Comparison of ENCODE assay signal across 8 cellular contexts in the genomic region with DNA sequence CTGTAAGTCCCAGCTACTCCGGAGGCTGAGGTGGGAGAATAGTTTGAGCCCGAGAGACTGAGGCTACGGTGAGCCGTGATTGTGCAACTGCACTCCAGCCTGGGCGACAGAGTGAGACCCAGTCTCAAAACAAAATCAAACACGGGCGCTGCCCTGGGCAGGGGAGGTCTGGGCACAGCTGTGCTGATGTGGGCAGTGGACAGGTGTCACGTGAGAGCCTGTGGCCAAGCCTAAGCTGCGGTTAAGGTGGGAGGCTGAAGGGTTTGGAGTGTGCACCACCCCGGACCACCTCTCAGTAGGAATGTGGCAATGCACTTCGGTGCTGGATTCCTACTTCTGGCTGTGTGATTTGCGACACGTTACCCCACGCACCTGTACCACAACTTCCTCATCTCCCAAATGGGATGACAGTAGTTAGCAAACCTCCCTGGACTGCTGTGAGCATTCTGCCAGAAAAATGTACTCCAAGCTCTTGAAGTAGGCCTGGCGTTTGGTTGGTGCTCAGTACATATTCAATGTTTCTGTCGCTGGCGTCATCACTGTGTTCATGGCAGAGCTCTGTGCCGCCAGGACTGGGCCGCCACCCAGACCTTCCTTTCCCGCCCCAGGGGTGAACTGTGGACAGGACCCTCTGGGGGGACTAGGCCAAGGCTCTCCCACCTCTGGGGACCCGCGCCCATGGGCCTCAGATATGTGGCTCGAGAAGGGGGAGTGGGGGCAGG. TPM values are rescaled to one million over a fixed set of nuclear protein-coding genes. Genes with fewer than 3 reads are reported as not detected.
DNase-seq lines count a peak whose midpoint lies in the region; ATAC-seq and TF ChIP-seq lines count a peak whose summit lies in the region.

No MANE protein-coding gene starts in this region.

- H3K36me3 ChIP-seq in Peyer's patch (no peaks in the 10 kb centered on the region), prostate gland (no peaks in the 10 kb centered on the region)

- TF ChIP-seq POLR2A in Peyer's patch (IDR thresholded peaks at IDR 0.05) (no peak), prostate gland (IDR thresholded peaks at IDR 0.05) (no peak)

- peak overlapping the region; percentile 78 to 81 (median 79) for H3K4me3 ChIP-seq in Peyer's patch
- H3K4me3 ChIP-seq in fibroblast of pulmonary artery (replicated peaks; ENCODE audit: low read depth, low read length) = peak overlapping the region; percentile 83
- peak overlapping the region; percentile 62 to 91 for H3K4me3 ChIP-seq in prostate gland

- TF ChIP-seq CTCF in GM10266 (IDR thresholded peaks at IDR 0.05; ENCODE audit: control insufficient read depth, insufficient read depth, low read depth, missing control alignments) (no peak), Peyer's patch (IDR thresholded peaks at IDR 0.05) (no peak), fibroblast of pulmonary artery (IDR thresholded peaks at IDR 0.05; ENCODE audit: low read length, missing control alignments) (no peak), prostate gland (IDR thresholded peaks at IDR 0.05) (no peak)

- peak; percentile 12 for DNase-seq in GM10266 (ENCODE audit: extremely low spot score)
- no peak for DNase-seq in Peyer's patch
- DNase-seq in fibroblast of pulmonary artery (ENCODE audit: low read depth) = no peak
- DNase-seq in prostate gland (ENCODE audit: low spot score) = no peak
- no peak for DNase-seq in LoVo (ENCODE audit: low spot score)
- no peak for DNase-seq in dermis blood vessel endothelial cell

- no peaks in the 10 kb centered on the region for H3K9me3 ChIP-seq in Peyer's patch
- H3K9me3 ChIP-seq in prostate gland = no peaks in the 10 kb centered on the region

- 91% methylated on average over 23 of the region's 23 CpGs for WGBS in prostate gland

- peaks cover 0 to 15% (median 8%) of the 10 kb centered on the region in 4 donors for H3K4me1 ChIP-seq in Peyer's patch
- peaks cover 10% of the 10 kb centered on the region for H3K4me1 ChIP-seq in prostate gland (replicated peaks)

- H3K27ac ChIP-seq in Peyer's patch (peak overlapping the region; percentile 63 to 83 (median 70)), prostate gland (peak overlapping the region; percentile 60 to 73)

- ATAC-seq in HG02840 (IDR thresholded peaks at IDR 0.05; ENCODE audit: low FRiP score, unreplicated experiment) (no peak), HG02798 (IDR thresholded peaks at IDR 0.05; ENCODE audit: poor library complexity, unreplicated experiment) (no peak)

- intact Hi-C loops in prostate gland (cut with DNase I) = no loop called here

- H3K27me3 ChIP-seq in Peyer's patch (no peaks in the 10 kb centered on the region), prostate gland (replicated peaks; ENCODE audit: insufficient read depth) (no peaks in the 10 kb centered on the region)

RNA-seq across cellular contexts. Expression of gene ZNF74, which starts 0.8 kb away (rescaled TPM):
- total RNA-seq in Peyer's patch (10 to 100 TPM in 2 of 4 donors, 1 to 10 TPM in 2; 2.1 to 12.0 (median 9.3) TPM), prostate gland (10 to 100 TPM; 17.0 to 41.6 TPM), dermis blood vessel endothelial cell (19.7 and 21.3 TPM in 2 replicates)

RNA-seq across cellular contexts. Expression of gene SCARF2, which starts 44.5 kb away (rescaled TPM):
- 1 to 10 TPM; 3.5 to 8.3 (median 5.2) TPM for total RNA-seq in Peyer's patch
- total RNA-seq in prostate gland = 10 to 100 TPM; 12.8 to 28.6 TPM
- total RNA-seq in dermis blood vessel endothelial cell = 9.7 and 12.0 TPM in 2 replicates
